In genomic region chr5:846602-847091, GRCh38 we compare ENCODE assay signal across 9 cellular contexts. TPM values are rescaled to one million over a fixed set of nuclear protein-coding genes. Genes with fewer than 3 reads are reported as not detected.
DNase-seq lines count a peak whose midpoint lies in the region; FAIRE-seq and TF ChIP-seq lines count a peak whose summit lies in the region.
"Not testable (repeated sequence)": the region's sequence is repeated elsewhere in the genome, so short reads cannot be mapped to it uniquely, and the experiment has no call there.
"Had no signal": no experiment of that assay in that cellular context is flagged by ENCODE, and none has a peak within 500 bp of the region (broad histone marks: within the 10 kb centered on the region; RNA-seq: fewer than 3 reads in every experiment).

No MANE protein-coding gene starts in this region.

- TF ChIP-seq POLR2A in GM12892 (IDR thresholded peaks at IDR 0.05; ENCODE audit: low read depth, low read length), result not testable (repeated sequence)

- H3K9me3 ChIP-seq in OCI-LY3 (ENCODE audit: insufficient read depth, low read length), result not testable (repeated sequence)

- FAIRE-seq in GM12892 (lab: Jason Lieb, UNC), result peak; percentile 98

- H3K36me3 ChIP-seq in OCI-LY3 (replicated peaks; ENCODE audit: low read depth, low read length), result not testable (repeated sequence)

- H3K79me2 ChIP-seq in OCI-LY3 (ENCODE audit: low read length), result not testable (repeated sequence)

- DNase-seq in GM12892 (ENCODE audit: insufficient read length); endothelial cell (ENCODE audit: low spot score): not testable (repeated sequence)
- peak; percentile 78 for DNase-seq in activated CD4-positive, alpha-beta memory T cell treated with anti-CD3 and anti-CD28 coated beads for 36 hours
- peak; percentile 44 for DNase-seq in activated naive CD4-positive, alpha-beta T cell treated with Interleukin-2 at 50 U/mL for 16 hours
- DNase-seq in medulla oblongata (ENCODE audit: extremely low spot score), result peak; percentile 1
- DNase-seq in stimulated activated CD4-positive, alpha-beta T cell treated with anti-CD3 and anti-CD28 coated beads, Interleukin-15, amount 100 ng/mL, for 24 hours, result peak; percentile 44
- DNase-seq in ureter (ENCODE audit: low spot score), result peak; percentile 45

- not testable (repeated sequence) for H3K4me1 ChIP-seq in OCI-LY3 (ENCODE audit: low read length)

- not testable (repeated sequence) for H3K36me3 Mint-ChIP-seq in activated CD4-positive, alpha-beta memory T cell treated with anti-CD3 and anti-CD28 coated beads for 36 hours; endothelial cell (ENCODE audit: low read depth, unreplicated experiment)

- H4K20me1 ChIP-seq in OCI-LY3 (ENCODE audit: insufficient read depth, low read length), result not testable (repeated sequence)

- not testable (repeated sequence) for H3K27ac ChIP-seq in OCI-LY3 (ENCODE audit: low read length)

- not testable (repeated sequence) for H3K4me3 Mint-ChIP-seq in activated CD4-positive, alpha-beta memory T cell treated with anti-CD3 and anti-CD28 coated beads for 36 hours
- peak overlapping the region; percentile 2 for H3K4me3 Mint-ChIP-seq in endothelial cell (ENCODE audit: unreplicated experiment)

- H3K9me3 Mint-ChIP-seq in activated CD4-positive, alpha-beta memory T cell treated with anti-CD3 and anti-CD28 coated beads for 36 hours; endothelial cell (ENCODE audit: unreplicated experiment): not testable (repeated sequence)

- H3K27me3 Mint-ChIP-seq in activated CD4-positive, alpha-beta memory T cell treated with anti-CD3 and anti-CD28 coated beads for 36 hours, result not testable (repeated sequence)
- peaks cover 24% of the 10 kb centered on the region for H3K27me3 Mint-ChIP-seq in endothelial cell (ENCODE audit: unreplicated experiment)

- H3K9ac ChIP-seq in OCI-LY3 (ENCODE audit: low read length), result not testable (repeated sequence)

- H3K4me2 ChIP-seq in OCI-LY3 (ENCODE audit: low read length), result peak overlapping the region; percentile 40

- H3K4me3 ChIP-seq in OCI-LY3 (ENCODE audit: low read length), result not testable (repeated sequence)

- CTCF ChIA-PET in activated CD4-positive, alpha-beta memory T cell treated with anti-CD3 and anti-CD28 coated beads for 36 hours (lab: Charles Lee), result not testable (repeated sequence)

- TF ChIP-seq CTCF in OCI-LY3 (IDR thresholded peaks at IDR 0.05; ENCODE audit: low read depth, low read length); endothelial cell (IDR thresholded peaks at IDR 0.05; ENCODE audit: unreplicated experiment): not testable (repeated sequence)

- peak overlapping the region; percentile 3 for H3K27ac Mint-ChIP-seq in activated CD4-positive, alpha-beta memory T cell treated with anti-CD3 and anti-CD28 coated beads for 36 hours
- H3K27ac Mint-ChIP-seq in endothelial cell (ENCODE audit: unreplicated experiment), result not testable (repeated sequence)

- POLR2A ChIA-PET in activated CD4-positive, alpha-beta memory T cell treated with anti-CD3 and anti-CD28 coated beads for 36 hours (lab: Charles Lee), result not testable (repeated sequence)

- H3K27me3 ChIP-seq in OCI-LY3 (ENCODE audit: low read depth, low read length), result not testable (repeated sequence)

- H3K4me1 Mint-ChIP-seq in activated CD4-positive, alpha-beta memory T cell treated with anti-CD3 and anti-CD28 coated beads for 36 hours (ENCODE audit: low read depth); endothelial cell (ENCODE audit: unreplicated experiment): not testable (repeated sequence)

- intact Hi-C loops in activated CD4-positive, alpha-beta memory T cell treated with anti-CD3 and anti-CD28 coated beads for 36 hours (cut with micrococcal nuclease), result loop anchor here (2.0 kb wide), 1 partner anchor 88 kb away; no protein-coding TSS in a partner anchor

- not testable (repeated sequence) for H2AFZ ChIP-seq in OCI-LY3 (ENCODE audit: low read depth, low read length)

RNA-seq across cellular contexts. Expression of gene ZDHHC11, which starts 4.1 kb away (rescaled TPM):
- polyA plus RNA-seq in GM12892 (2012; ENCODE audit: missing spikeins), result 2.6 TPM
- 1 to 10 TPM; 6.2 to 7.9 TPM for total RNA-seq in activated CD4-positive, alpha-beta memory T cell treated with anti-CD3 and anti-CD28 coated beads for 36 hours
- total RNA-seq in endothelial cell (ENCODE audit: unreplicated experiment) (14.3 TPM), ureter (39.5 TPM)
- polyA plus RNA-seq: IgD-negative memory B cell had no signal

RNA-seq across cellular contexts. Expression of gene BRD9, which starts 46.0 kb away (rescaled TPM):
- 26.8 TPM for polyA plus RNA-seq in GM12892 (2012; ENCODE audit: missing spikeins)
- 10 to 100 TPM; 43.1 to 50.7 TPM for total RNA-seq in activated CD4-positive, alpha-beta memory T cell treated with anti-CD3 and anti-CD28 coated beads for 36 hours
- total RNA-seq in endothelial cell (ENCODE audit: unreplicated experiment) (53.0 TPM), ureter (63.6 TPM)

RNA-seq across cellular contexts. Expression of gene TRIP13, which starts 46.0 kb away (rescaled TPM):
- 16.0 TPM for polyA plus RNA-seq in GM12892 (2012; ENCODE audit: missing spikeins)
- 10 to 100 TPM; 32.4 to 33.9 TPM for total RNA-seq in activated CD4-positive, alpha-beta memory T cell treated with anti-CD3 and anti-CD28 coated beads for 36 hours
- 8.4 TPM for total RNA-seq in endothelial cell (ENCODE audit: unreplicated experiment)
- total RNA-seq in ureter, result 1.7 TPM
